Comparison of ENCODE assay signal across 8 cellular contexts in the genomic region with DNA sequence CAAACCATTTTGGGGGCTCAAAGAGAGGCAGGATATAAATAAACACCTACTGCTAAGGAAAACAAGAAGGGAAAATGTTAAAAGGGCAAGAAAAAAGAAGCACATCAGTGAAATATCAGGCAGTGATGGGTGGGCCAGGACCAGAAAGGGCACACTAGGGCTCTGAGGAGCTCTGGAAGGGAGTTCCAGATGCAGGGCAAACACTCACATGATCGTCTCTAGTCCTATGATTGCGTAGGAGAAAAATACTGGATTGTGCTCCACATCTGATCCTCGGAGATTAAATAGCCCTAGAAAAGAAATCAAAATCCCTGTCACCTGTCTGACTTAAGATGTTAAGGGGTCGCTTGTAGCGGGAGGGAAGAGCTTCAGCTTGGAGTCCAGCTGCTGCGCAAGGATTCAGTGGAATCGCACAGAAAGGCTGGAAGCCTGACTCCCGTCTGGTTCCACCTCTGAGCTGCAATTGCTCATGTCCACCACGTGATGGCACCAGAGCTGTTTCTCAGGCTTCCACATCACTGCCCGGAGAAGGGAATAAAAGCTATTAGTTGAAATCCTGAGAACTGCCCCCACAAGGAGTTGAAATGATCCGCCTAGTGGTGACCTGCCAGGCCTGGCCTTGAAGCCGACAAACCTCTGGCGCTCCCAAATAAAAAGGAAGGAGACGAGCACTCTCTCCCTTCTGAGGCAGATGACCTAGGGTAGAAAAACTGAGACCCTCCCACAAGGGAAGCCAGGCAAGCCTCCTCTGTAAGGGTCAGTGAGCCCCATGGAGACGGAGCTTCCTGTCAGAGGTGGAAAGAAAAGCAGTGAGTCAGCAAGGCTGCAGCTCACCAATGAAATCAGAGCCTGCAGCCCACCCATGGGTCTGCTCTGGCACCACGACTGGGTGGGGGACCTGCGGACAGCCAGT. TPM values are rescaled to one million over a fixed set of nuclear protein-coding genes. Genes with fewer than 3 reads are reported as not detected.
DNase-seq lines count a peak whose midpoint lies in the region; ATAC-seq and TF ChIP-seq lines count a peak whose summit lies in the region.

No MANE protein-coding gene starts in this region.

- intact Hi-C loops in Right ventricle myocardium inferior (cut with DNase I): loop anchor here (2.0 to 5.0 kb wide), 2 partner anchors 39 to 393 kb away; partner anchors contain the start of gene XPNPEP1

- no peaks in the 10 kb centered on the region; the same call in 1 of the 2 replicates for H3K36me3 ChIP-seq in SK-N-MC (ENCODE audit: insufficient read depth, low read length)
- no peaks in the 10 kb centered on the region for H3K36me3 ChIP-seq in parathyroid adenoma (ENCODE audit: control insufficient read depth, insufficient read depth, low read length)

- ATAC-seq in Right ventricle myocardium inferior: peak; percentile 88

- H3K27me3 ChIP-seq in parathyroid adenoma (ENCODE audit: control insufficient read depth, insufficient read depth, low read length): no peaks in the 10 kb centered on the region

- H3K4me3 ChIP-seq in SK-N-MC (no peak overlapping the region), parathyroid adenoma (ENCODE audit: low read depth, low read length) (no peak overlapping the region)

- H3K27ac Mint-ChIP-seq in activated naive CD8-positive, alpha-beta T cell treated with anti-CD3 and anti-CD28 coated beads for 36 hours: no peak overlapping the region
- peak overlapping the region; percentile 75 for H3K27ac Mint-ChIP-seq in type B pancreatic cell

- H3K9me3 Mint-ChIP-seq in activated naive CD8-positive, alpha-beta T cell treated with anti-CD3 and anti-CD28 coated beads for 36 hours: no peaks in the 10 kb centered on the region
- H3K9me3 Mint-ChIP-seq in type B pancreatic cell: no peaks in the 10 kb centered on the region

- no peak overlapping the region for H3K4me2 ChIP-seq in parathyroid adenoma (ENCODE audit: low read length)

- peaks cover 9% of the 10 kb centered on the region for H3K4me1 ChIP-seq in parathyroid adenoma

- H3K4me3 Mint-ChIP-seq in activated naive CD8-positive, alpha-beta T cell treated with anti-CD3 and anti-CD28 coated beads for 36 hours: no peak overlapping the region
- peak overlapping the region; percentile 56 for H3K4me3 Mint-ChIP-seq in type B pancreatic cell

- TF ChIP-seq CTCF in parathyroid adenoma (IDR thresholded peaks at IDR 0.05) (peak; percentile 97), type B pancreatic cell (conservative IDR thresholded peaks at IDR 0.05) (peak; percentile 98)

- DNase-seq in ELR (ENCODE audit: low read depth): peak; percentile 93
- peak; percentile 40 for DNase-seq in GOT3 (lab: John Stamatoyannopoulos, UW)
- DNase-seq in M059J (ENCODE audit: low read depth): peak; percentile 84
- DNase-seq in SK-N-MC (ENCODE audit: low read depth, low spot score): peak; percentile 10
- peak; percentile 55 for DNase-seq in activated naive CD8-positive, alpha-beta T cell treated with anti-CD3 and anti-CD28 coated beads for 36 hours
- peak; percentile 76 for DNase-seq in Right ventricle myocardium inferior (ENCODE audit: missing footprints)
- DNase-seq in type B pancreatic cell (ENCODE audit: extremely low spot score, unreplicated experiment): peak; percentile 81

- H3K9me3 ChIP-seq in SK-N-MC (ENCODE audit: low read depth, low read length) (no peaks in the 10 kb centered on the region), parathyroid adenoma (ENCODE audit: control insufficient read depth, low read length) (no peaks in the 10 kb centered on the region)

- H2AFZ ChIP-seq in parathyroid adenoma: peak overlapping the region; percentile 63

- peaks cover 15% of the 10 kb centered on the region for H3K4me1 Mint-ChIP-seq in activated naive CD8-positive, alpha-beta T cell treated with anti-CD3 and anti-CD28 coated beads for 36 hours
- H3K4me1 Mint-ChIP-seq in type B pancreatic cell (ENCODE audit: unreplicated experiment): peaks cover 40% of the 10 kb centered on the region

- peaks cover 7% of the 10 kb centered on the region for H3K79me2 ChIP-seq in parathyroid adenoma

- no peaks in the 10 kb centered on the region for H3K27me3 Mint-ChIP-seq in activated naive CD8-positive, alpha-beta T cell treated with anti-CD3 and anti-CD28 coated beads for 36 hours
- H3K27me3 Mint-ChIP-seq in type B pancreatic cell: no peaks in the 10 kb centered on the region

- H3K9ac ChIP-seq in SK-N-MC (ENCODE audit: insufficient read length) (no peak overlapping the region), parathyroid adenoma (no peak overlapping the region)

- H3K36me3 Mint-ChIP-seq in activated naive CD8-positive, alpha-beta T cell treated with anti-CD3 and anti-CD28 coated beads for 36 hours: peaks cover 43% of the 10 kb centered on the region
- peaks cover 36% of the 10 kb centered on the region for H3K36me3 Mint-ChIP-seq in type B pancreatic cell

- H3K27ac ChIP-seq in SK-N-MC: no peak overlapping the region
- H3K27ac ChIP-seq in parathyroid adenoma: no peak overlapping the region

RNA-seq across cellular contexts. Expression of gene XPNPEP1, which starts 39.2 kb away (rescaled TPM):
- total RNA-seq in M059J (2014; rRNA removed; shearing (Covaris generic)): 93.5 and 96.6 TPM in 2 replicates
- total RNA-seq in activated naive CD8-positive, alpha-beta T cell treated with anti-CD3 and anti-CD28 coated beads for 36 hours: 10 to 100 TPM; 90.2 to 96.5 TPM
- total RNA-seq in Right ventricle myocardium inferior (43.6 TPM), type B pancreatic cell (ENCODE audit: low replicate concordance) (50.1 and 76.6 TPM in 2 replicates)

Comparison
In these comparisons a context has a peak if more than half of its experiments do, and no peak if none do; other contexts are left out.
1. DNase-seq: peak in every context shown above with its lines; median percentile 93 in ELR; 84 in M059J; 81 in type B pancreatic cell; 76 in Right ventricle myocardium inferior; 55 in activated naive CD8-positive, alpha-beta T cell treated with anti-CD3 and anti-CD28 coated beads for 36 hours; 40 in GOT3; 10 in SK-N-MC.